10 cellular contexts compared by ENCODE assay signal in genomic region chr2:230778350-230779140, GRCh38.
A peak's percentile ranks its signal among the peaks of the same experiment; 100 is the strongest.
DNase-seq lines count a peak whose midpoint lies in the region; ATAC-seq, FAIRE-seq and TF ChIP-seq lines count a peak whose summit lies in the region.
"Had no signal": no experiment of that assay in that cellular context is flagged by ENCODE, and none has a peak within 500 bp of the region (broad histone marks: within the 10 kb centered on the region; RNA-seq: fewer than 3 reads in every experiment).

No MANE protein-coding gene starts in this region.

- H3K36me3 Mint-ChIP-seq in activated naive CD8-positive, alpha-beta T cell = peaks cover 9% of the 10 kb centered on the region

- H2AFZ ChIP-seq in HepG2 (ENCODE audit: low read length) = no peak overlapping the region

- H3K9me3 ChIP-seq in muscle layer of colon (ENCODE audit: low read length) (no peaks in the 10 kb centered on the region), tibial artery (no peaks in the 10 kb centered on the region), pancreas (no peaks in the 10 kb centered on the region), HepG2 (ENCODE audit: low read length) (no peaks in the 10 kb centered on the region)
- H3K9me3 ChIP-seq: right lobe of liver had no signal

- H3K27me3 Mint-ChIP-seq in activated naive CD8-positive, alpha-beta T cell = no peaks in the 10 kb centered on the region

- H3K4me3 ChIP-seq in muscle layer of colon (ENCODE audit: low read depth in 1 of 2, low read length in 2 of 2) = no peak overlapping the region
- H3K4me3 ChIP-seq in tibial artery = no peak overlapping the region
- no peak overlapping the region for H3K4me3 ChIP-seq in pancreas
- H3K4me3 ChIP-seq in HepG2 (replicated peaks in 1 of 3; ENCODE audit: insufficient read depth in 1 of 3, low read depth in 2 of 3, low read length in 3 of 3) = no peak overlapping the region
- H3K4me3 ChIP-seq: coronary artery, right lobe of liver had no signal

- peak overlapping the region; percentile 46 for H3K27ac ChIP-seq in muscle layer of colon (ENCODE audit: low read depth, low read length)
- no peak overlapping the region for H3K27ac ChIP-seq in tibial artery
- H3K27ac ChIP-seq in pancreas = no peak overlapping the region
- H3K27ac ChIP-seq in HepG2 (ENCODE audit: extremely low read length, insufficient read depth, low read length) = no peak overlapping the region
- H3K27ac ChIP-seq: coronary artery, right lobe of liver had no signal

- 72 to 75% methylated on average over 8 of the region's 8 CpGs for WGBS in pancreas, 2 donors
- 97% methylated on average over 8 of the region's 8 CpGs for WGBS in HepG2 (ENCODE audit: low lambda C conversion rate)

- no peaks in the 10 kb centered on the region for H3K27me3 ChIP-seq in muscle layer of colon (ENCODE audit: control insufficient read depth in 1 of 2, insufficient read depth in 2 of 2, low read length in 2 of 2)
- H3K27me3 ChIP-seq in tibial artery = no peaks in the 10 kb centered on the region
- no peaks in the 10 kb centered on the region for H3K27me3 ChIP-seq in pancreas
- no peaks in the 10 kb centered on the region for H3K27me3 ChIP-seq in HepG2 (ENCODE audit: control insufficient read depth in 1 of 2, insufficient read depth in 2 of 2, low read length in 2 of 2)
- H3K27me3 ChIP-seq: right lobe of liver had no signal

- H3K36me3 ChIP-seq in muscle layer of colon (ENCODE audit: insufficient read depth, low read length) (no peaks in the 10 kb centered on the region), tibial artery (peaks cover 0 to 8% (median under 1%) of the 10 kb centered on the region in 3 donors), pancreas (no peaks in the 10 kb centered on the region), HepG2 (replicated peaks in 1 of 2; ENCODE audit: control insufficient read depth in 1 of 2, insufficient read depth in 2 of 2, low read length in 2 of 2) (peaks cover 0 to 17% of the 10 kb centered on the region in 2 experiments; a peak in 3 of 5 replicates)
- H3K36me3 ChIP-seq: right lobe of liver had no signal

- no peak for TF ChIP-seq POLR2A in HepG2 (IDR thresholded peaks at IDR 0.05; ENCODE audit: insufficient read depth in 1 of 2, low read depth in 2 of 2, low read length in 2 of 2)

- no peaks in the 10 kb centered on the region for H3K9me3 Mint-ChIP-seq in activated naive CD8-positive, alpha-beta T cell (ENCODE audit: low read depth)

- DNase-seq in GM18507 (ENCODE audit: extremely low spot score, insufficient read length, low read depth) (no peak), tibial artery (no peak), pancreas (no peak), HepG2 (ENCODE audit: low spot score) (no peak), NCI-H345 (lab: John Stamatoyannopoulos, UW) (no peak)
- DNase-seq: right lobe of liver had no signal

- H3K4me1 Mint-ChIP-seq in activated naive CD8-positive, alpha-beta T cell (ENCODE audit: low read depth) = peaks cover 85% of the 10 kb centered on the region

- BruUV-seq in HepG2 (replicated peaks; lab: Mats Ljungman, UMichigan) = no TSS peak

- peaks cover 7% of the 10 kb centered on the region for H3K79me2 ChIP-seq in HepG2 (ENCODE audit: insufficient read depth, low read length)

- intact Hi-C loops in tibial artery (cut with DNase I; ENCODE audit: low total_unique reads) (no loop called here), pancreas (cut with DNase I) (no loop called here), HepG2 (cut with micrococcal nuclease; ENCODE audit: unreplicated experiment) (no loop called here)

- TF ChIP-seq EP300 in HepG2 (IDR thresholded peaks at IDR 0.05; ENCODE audit: low read depth in 2 of 2, low read length in 2 of 2) (no peak), HepG2 (CRISPR knock-in tag; IDR thresholded peaks at IDR 0.05; ENCODE audit: borderline replicate concordance) (no peak)

- H3K4me1 ChIP-seq in muscle layer of colon (ENCODE audit: insufficient read depth, low read length) (peaks cover 31% of the 10 kb centered on the region), tibial artery (peaks cover 0 to 74% (median 18%) of the 10 kb centered on the region in 4 donors), pancreas (peaks cover 0 to 13% (median 0%) of the 10 kb centered on the region in 3 donors), HepG2 (ENCODE audit: insufficient read depth, low read length) (peaks cover 6% of the 10 kb centered on the region; the same call in 1 of the 2 replicates)
- H3K4me1 ChIP-seq: right lobe of liver had no signal

- peak overlapping the region; percentile 72 for H3K27ac Mint-ChIP-seq in activated naive CD8-positive, alpha-beta T cell

- no peak for TF ChIP-seq RAD21 in HepG2 (CRISPR knock-in tag; IDR thresholded peaks at IDR 0.05)

- H4K20me1 ChIP-seq in HepG2 (ENCODE audit: insufficient read depth, low read length) = no peaks in the 10 kb centered on the region

- ATAC-seq in HG02885 (IDR thresholded peaks at IDR 0.05; ENCODE audit: poor library complexity, unreplicated experiment) (peak; percentile 77), pancreas (no peak), HepG2 (no peak)
- ATAC-seq: right lobe of liver had no signal

- H3K9ac ChIP-seq in muscle layer of colon (ENCODE audit: low read length) (no peak overlapping the region), HepG2 (ENCODE audit: insufficient read depth, low read depth, low read length) (no peak overlapping the region)

- POLR2A ChIA-PET in HepG2 (lab: Yijun Ruan, JAX) = no interaction called here

- FAIRE-seq in GM18507 (lab: Jason Lieb, UNC) = peak; percentile 9
- FAIRE-seq in pancreas (lab: Jason Lieb, UNC) = no peak
- no peak for FAIRE-seq in HepG2 (lab: Jason Lieb, UNC)

- no peak overlapping the region for H3K4me2 ChIP-seq in HepG2 (ENCODE audit: low read depth, low read length)

- TF ChIP-seq CTCF in tibial artery (IDR thresholded peaks at IDR 0.05) = no peak
- TF ChIP-seq CTCF in pancreas (IDR thresholded peaks at IDR 0.05) = no peak
- no peak for TF ChIP-seq CTCF in HepG2 (CRISPR knock-in tag; IDR thresholded peaks at IDR 0.05)

- in situ Hi-C loops in HepG2 (cut with HindIII; ENCODE audit: extremely low pct_ligation_motif_present, low pct_unique_long_range_greater_than_20kb) = no loop called here

- CTCF ChIA-PET in HepG2 (lab: Yijun Ruan, JAX; ENCODE audit: low intra/inter-chr PET ratio, low total read pairs) = no interaction called here

- H3K4me3 Mint-ChIP-seq in activated naive CD8-positive, alpha-beta T cell = peak overlapping the region; percentile 8

TF ChIP-seq in HepG2, 621 proteins besides CTCF, POLR2A, EP300 and RAD21:
- TF ChIP-seq SETDB1 (CRISPR knock-in tag; IDR thresholded peaks at IDR 0.05; ENCODE audit: borderline replicate concordance) (no peak), GATA4 (IDR thresholded peaks at IDR 0.05; ENCODE audit: borderline replicate concordance, low read depth) (no peak), ZNF441 (CRISPR knock-in tag; IDR thresholded peaks at IDR 0.05; ENCODE audit: borderline replicate concordance) (no peak), ZNF512 (CRISPR knock-in tag; IDR thresholded peaks at IDR 0.05) (no peak), ZNF282 (IDR thresholded peaks at IDR 0.05; ENCODE audit: partially characterized antibody) (no peak)
